In the genomic region with DNA sequence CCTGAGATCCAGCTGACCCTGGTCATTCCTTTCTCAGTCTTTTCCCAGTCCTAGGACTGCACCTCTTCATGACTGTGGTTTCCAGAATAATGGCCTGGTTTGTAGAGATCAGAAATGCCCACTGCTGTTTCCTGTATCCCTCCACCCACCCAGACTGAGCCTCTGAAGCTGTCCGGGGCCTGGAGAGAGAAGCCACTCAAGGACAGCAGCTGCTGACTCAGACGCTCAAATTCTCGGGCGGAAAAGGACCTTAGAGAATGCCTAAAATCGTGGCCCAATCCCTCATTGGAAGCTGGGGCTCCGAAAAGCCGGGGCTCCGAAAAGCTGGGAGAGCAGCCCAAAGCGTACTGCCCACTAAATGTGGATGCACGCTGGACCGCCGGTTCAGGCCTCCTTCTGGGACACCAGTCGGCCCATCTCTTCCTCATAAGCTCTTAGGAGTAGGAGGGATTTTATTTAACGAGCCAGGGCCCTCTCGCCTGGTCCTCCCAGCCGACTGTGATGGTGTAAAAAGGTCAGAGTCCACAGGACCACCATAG, we compare ENCODE assay signal across 12 cellular contexts. TPM values are rescaled to one million over a fixed set of nuclear protein-coding genes. Genes with fewer than 3 reads are reported as not detected.
A peak's percentile ranks its signal among the peaks of the same experiment; 100 is the strongest.
DNase-seq lines count a peak whose midpoint lies in the region; ATAC-seq and TF ChIP-seq lines count a peak whose summit lies in the region.
"Had no signal": no experiment of that assay in that cellular context is flagged by ENCODE, and none has a peak within 500 bp of the region (broad histone marks: within the 10 kb centered on the region; RNA-seq: fewer than 3 reads in every experiment).

No MANE protein-coding gene starts in this region.

- no peak overlapping the region for H3K27ac ChIP-seq in PC-9
- H3K27ac ChIP-seq in testis = peak overlapping the region; percentile 63 to 73
- peak overlapping the region in 2 of 4 donors; percentile 8 to 60 for H3K27ac ChIP-seq in Peyer's patch
- H3K27ac ChIP-seq: cardiac muscle cell had no signal

- no peak overlapping the region for H2AFZ ChIP-seq in PC-9

- no peak for ATAC-seq in activated naive CD8-positive, alpha-beta T cell treated with anti-CD3 and anti-CD28 coated beads, Interleukin-2, amount 10 ng/mL, durations not matched to agents 7 days and 5 days (ENCODE audit: low read depth)
- ATAC-seq in activated naive CD8-positive, alpha-beta T cell treated with anti-CD3 and anti-CD28 coated beads, Interleukin-2, amount 50 U/mL, for 24 hours = no peak
- ATAC-seq in GM19395 (IDR thresholded peaks at IDR 0.05; ENCODE audit: unreplicated experiment) = no peak

- BruUV-seq in PC-9 (replicated peaks; lab: Mats Ljungman, UMichigan) = no TSS peak

- CTCF ChIA-PET in PC-9 (lab: Charles Lee) = interaction anchor here (0.5 to 2.1 kb wide), 8 partner anchors 35 to 550 kb away, joined by 3 to 25 read pairs (median 4); a partner anchor contains a TSS

- intact Hi-C loops in PC-9 (cut with micrococcal nuclease; ENCODE audit: unreplicated experiment) (loop anchor here (2.0 to 5.0 kb wide), 3 partner anchors 33 to 130 kb away; no protein-coding TSS in a partner anchor), testis (cut with DNase I; ENCODE audit: low total_unique reads) (loop anchor here (5.0 kb wide), 1 partner anchor 40 kb away; a partner anchor contains a TSS)

- peak overlapping the region; percentile 80 for H3K27ac Mint-ChIP-seq in activated naive CD8-positive, alpha-beta T cell treated with anti-CD3 and anti-CD28 coated beads, Interleukin-2, amount 10 ng/mL, durations not matched to agents 7 days and 5 days
- no peak overlapping the region for H3K27ac Mint-ChIP-seq in activated naive CD8-positive, alpha-beta T cell treated with anti-CD3 and anti-CD28 coated beads, Interleukin-2, amount 50 U/mL, for 24 hours

- H3K4me1 ChIP-seq in PC-9 (replicated peaks; ENCODE audit: insufficient read depth) (no peaks in the 10 kb centered on the region), iPS-15b (ENCODE audit: control insufficient read depth, insufficient read depth, low read length) (no peaks in the 10 kb centered on the region), testis (peaks cover 48% of the 10 kb centered on the region), Peyer's patch (peaks cover 0 to 10% (median 6%) of the 10 kb centered on the region in 4 donors)

- no peak for TF ChIP-seq CTCF in PC-9 (conservative IDR thresholded peaks at IDR 0.05)
- no peak for TF ChIP-seq CTCF in testis (IDR thresholded peaks at IDR 0.05)
- TF ChIP-seq CTCF in Peyer's patch (IDR thresholded peaks at IDR 0.05) = no peak

- WGBS in testis, 2 donors = 31 to 33% methylated on average over 12 to 16 of the region's 16 CpGs

- no peaks in the 10 kb centered on the region for H3K9me2 ChIP-seq in PC-9 (ENCODE audit: insufficient read depth)

- H3K4me3 ChIP-seq in PC-9 (no peak overlapping the region), iPS-15b (ENCODE audit: low read depth, low read length) (peak overlapping the region; percentile 20), testis (no peak overlapping the region), Peyer's patch (peak overlapping the region in 2 of 4 donors; percentile 10 to 39)
- H3K4me3 ChIP-seq: cardiac muscle cell had no signal

- no peaks in the 10 kb centered on the region for H3K79me2 ChIP-seq in PC-9 (ENCODE audit: low read depth)

- H3K9me3 Mint-ChIP-seq in activated naive CD8-positive, alpha-beta T cell treated with anti-CD3 and anti-CD28 coated beads, Interleukin-2, amount 10 ng/mL, durations not matched to agents 7 days and 5 days = no peaks in the 10 kb centered on the region
- H3K9me3 Mint-ChIP-seq in activated naive CD8-positive, alpha-beta T cell treated with anti-CD3 and anti-CD28 coated beads, Interleukin-2, amount 50 U/mL, for 24 hours = no peaks in the 10 kb centered on the region

- POLR2A ChIA-PET in activated naive CD8-positive, alpha-beta T cell treated with anti-CD3 and anti-CD28 coated beads, Interleukin-2, amount 10 ng/mL, durations not matched to agents 7 days and 5 days (lab: Charles Lee) = interaction anchor here (0.9 to 9.6 kb wide), 12 partner anchors 12 to 432 kb away, joined by 3 to 212 read pairs (median 7); a partner anchor contains a TSS
- POLR2A ChIA-PET in PC-9 (lab: Charles Lee; ENCODE audit: unreplicated experiment) = no interaction called here

- no peaks in the 10 kb centered on the region for H3K27me3 Mint-ChIP-seq in activated naive CD8-positive, alpha-beta T cell treated with anti-CD3 and anti-CD28 coated beads, Interleukin-2, amount 10 ng/mL, durations not matched to agents 7 days and 5 days
- H3K27me3 Mint-ChIP-seq in activated naive CD8-positive, alpha-beta T cell treated with anti-CD3 and anti-CD28 coated beads, Interleukin-2, amount 50 U/mL, for 24 hours = no peaks in the 10 kb centered on the region

- H3K4me2 ChIP-seq in PC-9 = peak overlapping the region; percentile 43; the same call in 1 of the 2 replicates

- no peaks in the 10 kb centered on the region for H4K20me1 ChIP-seq in PC-9 (ENCODE audit: insufficient read depth)

- H3K27me3 ChIP-seq in PC-9 (ENCODE audit: insufficient read depth, low read depth) (peaks cover 7% of the 10 kb centered on the region), iPS-15b (ENCODE audit: control insufficient read depth, insufficient read depth, low read length) (no peaks in the 10 kb centered on the region), testis (no peaks in the 10 kb centered on the region), Peyer's patch (no peaks in the 10 kb centered on the region)
- H3K27me3 ChIP-seq: cardiac muscle cell, gastroesophageal sphincter had no signal

- H3K9me3 ChIP-seq in PC-9 (ENCODE audit: insufficient read depth, low read depth) (no peaks in the 10 kb centered on the region), iPS-15b (ENCODE audit: control insufficient read depth, insufficient read depth, low read length) (no peaks in the 10 kb centered on the region), testis (no peaks in the 10 kb centered on the region), Peyer's patch (no peaks in the 10 kb centered on the region)
- H3K9me3 ChIP-seq: gastroesophageal sphincter had no signal

- H3K9ac ChIP-seq in iPS-15b (ENCODE audit: low read depth, low read length) = no peak overlapping the region

- DNase-seq in activated naive CD8-positive, alpha-beta T cell treated with anti-CD3 and anti-CD28 coated beads, Interleukin-2, amount 10 ng/mL, durations not matched to agents 7 days and 5 days = no peak
- no peak for DNase-seq in activated naive CD8-positive, alpha-beta T cell treated with anti-CD3 and anti-CD28 coated beads, Interleukin-2, amount 50 U/mL, for 24 hours
- DNase-seq in PC-9 = no peak
- DNase-seq in testis = no peak
- no peak for DNase-seq in Peyer's patch
- no peak for DNase-seq in nucleus accumbens (lab: John Stamatoyannopoulos, UW)

- TF ChIP-seq POLR2A in testis (IDR thresholded peaks at IDR 0.05) = no peak
- TF ChIP-seq POLR2A in Peyer's patch (IDR thresholded peaks at IDR 0.05) = no peak

- H3K4me1 Mint-ChIP-seq in activated naive CD8-positive, alpha-beta T cell treated with anti-CD3 and anti-CD28 coated beads, Interleukin-2, amount 10 ng/mL, durations not matched to agents 7 days and 5 days = peaks cover 30% of the 10 kb centered on the region
- peaks cover 20% of the 10 kb centered on the region for H3K4me1 Mint-ChIP-seq in activated naive CD8-positive, alpha-beta T cell treated with anti-CD3 and anti-CD28 coated beads, Interleukin-2, amount 50 U/mL, for 24 hours

- peak overlapping the region; percentile 55 for H3K4me3 Mint-ChIP-seq in activated naive CD8-positive, alpha-beta T cell treated with anti-CD3 and anti-CD28 coated beads, Interleukin-2, amount 10 ng/mL, durations not matched to agents 7 days and 5 days
- H3K4me3 Mint-ChIP-seq in activated naive CD8-positive, alpha-beta T cell treated with anti-CD3 and anti-CD28 coated beads, Interleukin-2, amount 50 U/mL, for 24 hours = no peak overlapping the region

- H3K36me3 Mint-ChIP-seq in activated naive CD8-positive, alpha-beta T cell treated with anti-CD3 and anti-CD28 coated beads, Interleukin-2, amount 10 ng/mL, durations not matched to agents 7 days and 5 days = no peaks in the 10 kb centered on the region
- no peaks in the 10 kb centered on the region for H3K36me3 Mint-ChIP-seq in activated naive CD8-positive, alpha-beta T cell treated with anti-CD3 and anti-CD28 coated beads, Interleukin-2, amount 50 U/mL, for 24 hours (ENCODE audit: low read depth)

- H3K36me3 ChIP-seq in PC-9 (ENCODE audit: low read depth) (no peaks in the 10 kb centered on the region), iPS-15b (ENCODE audit: control insufficient read depth, insufficient read depth, low read length) (no peaks in the 10 kb centered on the region), testis (ENCODE audit: low read depth, missing control alignments) (no peaks in the 10 kb centered on the region), Peyer's patch (no peaks in the 10 kb centered on the region)
- H3K36me3 ChIP-seq: cardiac muscle cell, gastroesophageal sphincter had no signal

- peaks cover 5% of the 10 kb centered on the region; the same call in 1 of the 2 replicates for H3F3A ChIP-seq in PC-9 (ENCODE audit: insufficient read depth, low read depth)

RNA-seq across cellular contexts. Expression of a gene that starts 7.8 kb away (rescaled TPM):
- total RNA-seq in activated naive CD8-positive, alpha-beta T cell treated with anti-CD3 and anti-CD28 coated beads, Interleukin-2, amount 10 ng/mL, durations not matched to agents 7 days and 5 days = under 1 TPM in 1 of 2 experiments, not detected in 1; 0.39 TPM
- total RNA-seq in PC-9 (2021) (not detected in 2 replicates), testis (1 to 10 TPM; 2.5 to 4.1 TPM), Peyer's patch (under 1 TPM in 1 of 4 donors, not detected in 3; 0.40 TPM)
- polyA plus RNA-seq in testis (ENCODE audit: insufficient read depth, low read depth, low replicate concordance) = 0.91 TPM
- total RNA-seq: Calu3, gastroesophageal sphincter, subcutaneous adipose tissue had no signal

RNA-seq across cellular contexts. Expression of a gene that starts 16.5 kb away (rescaled TPM):
- total RNA-seq in activated naive CD8-positive, alpha-beta T cell treated with anti-CD3 and anti-CD28 coated beads, Interleukin-2, amount 10 ng/mL, durations not matched to agents 7 days and 5 days = 1 to 10 TPM; 8.0 to 8.2 TPM
- total RNA-seq in PC-9 (2021) (7.6 and 10.0 TPM in 2 replicates), testis (1 to 10 TPM; 5.8 to 5.9 TPM), Peyer's patch (1 to 10 TPM; 4.1 to 6.8 (median 5.8) TPM)
- polyA plus RNA-seq in testis (ENCODE audit: insufficient read depth, low read depth, low replicate concordance) = 5.7 TPM

RNA-seq across cellular contexts. Expression of a gene that starts 22.4 kb away (rescaled TPM):
- 1 to 10 TPM; 8.2 to 9.4 TPM for total RNA-seq in activated naive CD8-positive, alpha-beta T cell treated with anti-CD3 and anti-CD28 coated beads, Interleukin-2, amount 10 ng/mL, durations not matched to agents 7 days and 5 days
- 4.1 and 4.2 TPM in 2 replicates for total RNA-seq in PC-9 (2021)
- 1 to 10 TPM; 5.1 to 6.0 TPM for total RNA-seq in testis
- polyA plus RNA-seq in testis (ENCODE audit: insufficient read depth, low read depth, low replicate concordance) = 6.7 TPM
- total RNA-seq in Peyer's patch = 1 to 10 TPM; 2.5 to 7.4 (median 5.0) TPM

RNA-seq across cellular contexts. Expression of a gene that starts 38.0 kb away (rescaled TPM):
- total RNA-seq in activated naive CD8-positive, alpha-beta T cell treated with anti-CD3 and anti-CD28 coated beads, Interleukin-2, amount 10 ng/mL, durations not matched to agents 7 days and 5 days = 10 to 100 TPM; 24.3 to 25.1 TPM
- total RNA-seq in PC-9 (2021) = 11.6 and 11.7 TPM in 2 replicates
- total RNA-seq in testis = 10 to 100 TPM in 1 of 2 donors, 1 to 10 TPM in 1; 8.0 to 11.5 TPM
- 8.0 TPM for polyA plus RNA-seq in testis (ENCODE audit: insufficient read depth, low read depth, low replicate concordance)
- 10 to 100 TPM in 3 of 4 donors, 1 to 10 TPM in 1; 1.7 to 24.0 (median 20.9) TPM for total RNA-seq in Peyer's patch

RNA-seq across cellular contexts. Expression of a gene that starts 48.2 kb away (rescaled TPM):
- total RNA-seq in activated naive CD8-positive, alpha-beta T cell treated with anti-CD3 and anti-CD28 coated beads, Interleukin-2, amount 10 ng/mL, durations not matched to agents 7 days and 5 days = 10 to 100 TPM; 10.4 to 12.4 TPM
- total RNA-seq in PC-9 (2021) (4.7 and 5.7 TPM in 2 replicates), testis (10 to 100 TPM; 40.9 to 55.2 TPM), Peyer's patch (10 to 100 TPM in 1 of 4 donors, 1 to 10 TPM in 3; 2.3 to 12.7 (median 7.3) TPM)
- polyA plus RNA-seq in testis (ENCODE audit: insufficient read depth, low read depth, low replicate concordance) = 28.7 TPM
